ENCODE assay signal across 1 cellular context in the genomic region with DNA sequence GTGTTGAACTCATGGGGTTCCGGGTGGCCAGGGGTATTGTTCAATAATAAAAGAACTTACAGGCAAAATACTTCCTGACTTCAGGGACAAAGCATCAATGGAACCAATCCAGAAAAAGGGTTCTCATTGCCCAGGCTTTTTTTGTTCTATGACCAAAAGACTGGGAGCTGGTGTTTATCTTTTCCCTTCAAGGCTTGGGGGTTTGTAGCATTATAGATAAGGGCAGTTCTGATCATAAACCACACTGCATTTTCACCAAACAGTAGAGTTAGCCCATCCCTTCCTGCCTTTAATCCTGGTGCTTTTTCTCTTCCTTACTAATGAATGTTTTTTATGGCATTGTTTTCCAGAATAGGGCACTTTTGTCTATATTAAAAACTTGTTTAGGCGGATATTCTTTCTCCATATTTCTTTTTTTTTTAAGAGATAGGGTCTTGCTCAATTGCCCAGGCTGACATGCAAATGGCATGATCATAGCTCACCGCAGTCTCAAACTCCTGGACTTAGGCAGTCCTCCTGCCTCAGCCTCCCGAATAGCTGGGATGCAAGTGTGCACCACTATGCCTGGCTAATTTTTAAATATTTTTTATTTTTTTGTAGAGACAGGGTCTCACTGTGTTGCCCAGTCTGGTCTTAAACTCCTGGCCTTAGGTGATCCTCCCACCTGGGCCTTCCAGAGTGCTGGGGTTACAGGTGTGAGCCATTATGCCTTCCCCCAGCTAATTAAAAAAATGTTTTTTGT.
TF ChIP-seq lines count a peak whose summit lies in the region.

No MANE protein-coding gene starts in this region.

TF ChIP-seq in endothelial cell of umbilical vein, 7 proteins besides CTCF, POLR2A, EP300 and RAD21:
- TF ChIP-seq EZH2 (IDR thresholded peaks at IDR 0.05; ENCODE audit: borderline replicate concordance, low read depth, low read length, severe bottlenecking): no peak
- no peak for TF ChIP-seq MAX (IDR thresholded peaks at IDR 0.05; ENCODE audit: insufficient read depth, insufficient read length)
- no peak for TF ChIP-seq POLR2AphosphoS5 (IDR thresholded peaks at IDR 0.05; ENCODE audit: insufficient read depth, low read depth, low read length)
- no peak for TF ChIP-seq JUN (IDR thresholded peaks at IDR 0.05; ENCODE audit: borderline replicate concordance, insufficient read depth, insufficient read length, low read depth)
- TF ChIP-seq FOS (IDR thresholded peaks at IDR 0.05; ENCODE audit: borderline replicate concordance, insufficient read depth, low read length): no peak
- no peak for TF ChIP-seq MYC (IDR thresholded peaks at IDR 0.05; ENCODE audit: low read depth, low read length)
- TF ChIP-seq GATA2 (IDR thresholded peaks at IDR 0.05; ENCODE audit: insufficient read depth, insufficient read length, low read depth, low read length): no peak
TF ChIP-seq in endothelial cell of umbilical vein: peak in this region for 0.
